In the genomic region with DNA sequence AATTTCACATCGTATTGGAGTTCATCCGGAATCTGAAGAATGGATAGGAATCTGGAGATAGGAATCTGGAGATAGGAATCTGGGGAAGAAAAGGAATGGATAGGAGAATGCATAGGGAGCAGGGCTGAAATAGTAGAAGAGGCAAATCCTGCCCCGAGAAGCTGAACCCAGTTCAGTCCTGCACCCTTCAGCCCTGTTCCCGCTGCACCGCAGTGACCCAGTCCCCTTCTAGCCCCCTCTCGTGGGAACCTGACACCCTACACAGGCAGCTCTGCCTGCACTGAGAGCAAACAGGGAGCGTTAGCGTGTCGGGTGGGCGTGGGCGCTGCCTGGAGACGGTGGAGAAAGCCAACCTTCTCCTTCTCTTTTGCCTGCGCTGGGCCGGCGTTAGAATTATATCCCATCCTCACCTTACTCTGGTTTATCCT, we compare ENCODE assay signal across 7 cellular contexts. TPM values are rescaled to one million over a fixed set of nuclear protein-coding genes. Genes with fewer than 3 reads are reported as not detected.
DNase-seq lines count a peak whose midpoint lies in the region; ATAC-seq and TF ChIP-seq lines count a peak whose summit lies in the region.
"Had no signal": no experiment of that assay in that cellular context is flagged by ENCODE, and none has a peak within 500 bp of the region (broad histone marks: within the 10 kb centered on the region; RNA-seq: fewer than 3 reads in every experiment).

No MANE protein-coding gene starts in this region.

- peak overlapping the region; percentile 78 for H3K4me3 ChIP-seq in iPS-20b (ENCODE audit: low read length)
- H3K4me3 ChIP-seq in tibial nerve: peak overlapping the region; percentile 26 to 53 (median 42)

- CTCF ChIA-PET in activated naive CD4-positive, alpha-beta T cell treated with anti-CD3 and anti-CD28 coated beads for 36 hours (lab: Charles Lee): interaction anchor here (0.6 to 1.0 kb wide), 4 partner anchors 9 to 1882 kb away, joined by 3 read pairs; no protein-coding TSS in a partner anchor
- CTCF ChIA-PET in activated naive CD4-positive, alpha-beta T cell treated with anti-CD3 and anti-CD28 coated beads, Interleukin-2, amount 10 ng/mL, durations not matched to agents 7 days and 5 days (lab: Charles Lee): interaction anchor here (1.3 to 2.5 kb wide), 2 partner anchors 60 to 95 kb away, joined by 3 to 8 read pairs; no protein-coding TSS in a partner anchor

- H3K36me3 ChIP-seq in iPS-20b (ENCODE audit: insufficient read depth, low read depth, low read length): no peaks in the 10 kb centered on the region
- H3K36me3 ChIP-seq in tibial nerve: no peaks in the 10 kb centered on the region

- H3K9me3 ChIP-seq in iPS-20b (ENCODE audit: insufficient read depth, low read depth, low read length): no peaks in the 10 kb centered on the region
- H3K9me3 ChIP-seq in tibial nerve: no peaks in the 10 kb centered on the region

- no peak for ATAC-seq in GM18909 (IDR thresholded peaks at IDR 0.05; ENCODE audit: poor library complexity, unreplicated experiment)

- H3K27ac Mint-ChIP-seq in activated naive CD4-positive, alpha-beta T cell treated with anti-CD3 and anti-CD28 coated beads for 36 hours: no peak overlapping the region
- H3K27ac Mint-ChIP-seq in activated naive CD4-positive, alpha-beta T cell treated with anti-CD3 and anti-CD28 coated beads, Interleukin-2, amount 10 ng/mL, durations not matched to agents 7 days and 5 days: no peak overlapping the region

- no peaks in the 10 kb centered on the region for H3K4me1 Mint-ChIP-seq in activated naive CD4-positive, alpha-beta T cell treated with anti-CD3 and anti-CD28 coated beads for 36 hours (ENCODE audit: low read depth)
- peaks cover 5% of the 10 kb centered on the region for H3K4me1 Mint-ChIP-seq in activated naive CD4-positive, alpha-beta T cell treated with anti-CD3 and anti-CD28 coated beads, Interleukin-2, amount 10 ng/mL, durations not matched to agents 7 days and 5 days

- no peak overlapping the region for H3K9ac ChIP-seq in iPS-20b (ENCODE audit: low read depth, low read length)

- H3K27ac ChIP-seq in iPS-20b (ENCODE audit: low read length): no peak overlapping the region
- H3K27ac ChIP-seq in tibial nerve: no peak overlapping the region
- H3K27ac ChIP-seq: C4-2B had no signal

- H3K27me3 ChIP-seq in iPS-20b (ENCODE audit: insufficient read depth, low read length): peaks cover 75% of the 10 kb centered on the region
- H3K27me3 ChIP-seq in tibial nerve: peaks cover 0 to 58% of the 10 kb centered on the region in 2 donors

- TF ChIP-seq POLR2A in tibial nerve (IDR thresholded peaks at IDR 0.05): no peak

- no peak for TF ChIP-seq EP300 in tibial nerve (IDR thresholded peaks at IDR 0.05)

- intact Hi-C loops in activated naive CD4-positive, alpha-beta T cell treated with anti-CD3 and anti-CD28 coated beads for 36 hours (cut with micrococcal nuclease): loop anchor here (2.0 kb wide), 2 partner anchors 62 to 94 kb away; a partner anchor contains a TSS

- H3K4me1 ChIP-seq in iPS-20b (ENCODE audit: insufficient read depth, low read length) (peaks cover 8% of the 10 kb centered on the region; the same call in 1 of the 2 replicates), tibial nerve (peaks cover 0 to 19% (median 17%) of the 10 kb centered on the region in 4 donors)

- no peaks in the 10 kb centered on the region for H3K9me3 Mint-ChIP-seq in activated naive CD4-positive, alpha-beta T cell treated with anti-CD3 and anti-CD28 coated beads for 36 hours
- H3K9me3 Mint-ChIP-seq in activated naive CD4-positive, alpha-beta T cell treated with anti-CD3 and anti-CD28 coated beads, Interleukin-2, amount 10 ng/mL, durations not matched to agents 7 days and 5 days: no peaks in the 10 kb centered on the region

- H3K4me3 Mint-ChIP-seq in activated naive CD4-positive, alpha-beta T cell treated with anti-CD3 and anti-CD28 coated beads for 36 hours: no peak overlapping the region
- H3K4me3 Mint-ChIP-seq in activated naive CD4-positive, alpha-beta T cell treated with anti-CD3 and anti-CD28 coated beads, Interleukin-2, amount 10 ng/mL, durations not matched to agents 7 days and 5 days: no peak overlapping the region

- no peaks in the 10 kb centered on the region for H3K36me3 Mint-ChIP-seq in activated naive CD4-positive, alpha-beta T cell treated with anti-CD3 and anti-CD28 coated beads for 36 hours (ENCODE audit: low read depth)
- no peaks in the 10 kb centered on the region for H3K36me3 Mint-ChIP-seq in activated naive CD4-positive, alpha-beta T cell treated with anti-CD3 and anti-CD28 coated beads, Interleukin-2, amount 10 ng/mL, durations not matched to agents 7 days and 5 days

- H3K27me3 Mint-ChIP-seq in activated naive CD4-positive, alpha-beta T cell treated with anti-CD3 and anti-CD28 coated beads for 36 hours (ENCODE audit: low read depth): peaks cover 7% of the 10 kb centered on the region
- no peaks in the 10 kb centered on the region for H3K27me3 Mint-ChIP-seq in activated naive CD4-positive, alpha-beta T cell treated with anti-CD3 and anti-CD28 coated beads, Interleukin-2, amount 10 ng/mL, durations not matched to agents 7 days and 5 days

- TF ChIP-seq CTCF in tibial nerve (IDR thresholded peaks at IDR 0.05): no peak

- 5 to 6% methylated on average over 15 of the region's 15 CpGs for WGBS in tibial nerve, 2 donors

- peak; percentile 13 for DNase-seq in activated naive CD4-positive, alpha-beta T cell treated with anti-CD3 and anti-CD28 coated beads for 36 hours
- DNase-seq in activated naive CD4-positive, alpha-beta T cell treated with anti-CD3 and anti-CD28 coated beads, Interleukin-2, amount 10 ng/mL, durations not matched to agents 7 days and 5 days: no peak
- DNase-seq in tibial nerve (ENCODE audit: low spot score in 2 of 2): no peak
- DNase-seq in SIG-M5 (lab: John Stamatoyannopoulos, UW): no peak

RNA-seq across cellular contexts. Expression of a gene that starts 1.1 kb away (rescaled TPM):
- not detected for total RNA-seq in activated naive CD4-positive, alpha-beta T cell treated with anti-CD3 and anti-CD28 coated beads for 36 hours
- total RNA-seq in tibial nerve: not detected

RNA-seq across cellular contexts. Expression of a gene that starts 19.7 kb away (rescaled TPM):
- total RNA-seq in activated naive CD4-positive, alpha-beta T cell treated with anti-CD3 and anti-CD28 coated beads for 36 hours: under 1 TPM; 0.10 to 0.12 TPM
- total RNA-seq in tibial nerve: under 1 TPM in 1 of 4 donors, not detected in 3; 0.59 TPM

RNA-seq across cellular contexts. Expression of a gene that starts 24.1 kb away (rescaled TPM):
- 10 to 100 TPM; 13.0 to 13.1 TPM for total RNA-seq in activated naive CD4-positive, alpha-beta T cell treated with anti-CD3 and anti-CD28 coated beads for 36 hours
- 100 to 1,000 TPM in 1 of 4 donors, 10 to 100 TPM in 3; 30.4 to 144 (median 56.4) TPM for total RNA-seq in tibial nerve

RNA-seq across cellular contexts. Expression of a gene that starts 53.2 kb away (rescaled TPM):
- total RNA-seq in activated naive CD4-positive, alpha-beta T cell treated with anti-CD3 and anti-CD28 coated beads for 36 hours: not detected
- total RNA-seq in tibial nerve: not detected

RNA-seq across cellular contexts. Expression of a gene that starts 59.6 kb away (rescaled TPM):
- total RNA-seq in activated naive CD4-positive, alpha-beta T cell treated with anti-CD3 and anti-CD28 coated beads for 36 hours: not detected
- total RNA-seq in tibial nerve: not detected
